In the genomic region with DNA sequence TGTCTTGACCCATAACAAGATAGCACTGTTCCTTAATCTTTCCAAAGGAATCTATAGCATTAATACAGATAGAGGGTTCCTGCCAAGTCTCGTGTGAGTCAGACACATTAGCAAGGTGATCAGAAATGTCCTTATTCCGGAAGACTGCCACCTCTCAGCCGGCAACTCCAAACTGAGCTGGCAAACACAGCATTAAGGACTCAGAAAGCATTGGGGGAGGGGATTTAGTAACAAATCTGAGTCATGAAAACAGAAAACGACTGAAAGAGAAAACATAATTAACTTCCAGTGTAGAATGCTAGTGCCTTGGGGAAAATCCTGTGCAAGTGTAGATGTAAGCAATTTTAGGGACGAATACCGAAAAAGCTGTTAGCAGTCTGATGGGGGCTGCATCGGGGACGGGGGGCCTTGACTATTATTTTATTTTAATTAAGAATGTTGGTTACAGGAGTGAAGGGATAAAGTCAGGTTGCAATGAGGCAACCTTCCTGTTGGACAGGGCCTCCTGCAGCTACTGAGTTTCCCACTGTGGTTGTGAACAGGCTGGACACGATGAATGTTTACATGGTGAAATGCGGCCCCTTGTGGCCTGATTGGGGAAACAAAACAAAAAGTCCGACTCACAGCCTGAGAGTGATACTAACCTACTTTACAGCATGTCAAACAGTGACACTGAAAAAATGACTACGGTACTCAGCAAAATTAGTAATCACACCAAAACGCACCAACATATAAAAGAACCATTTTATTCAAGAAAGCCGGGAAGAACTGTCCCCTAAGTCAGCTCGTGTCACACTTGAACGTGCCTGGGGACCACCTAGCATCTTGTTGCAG, we compare ENCODE assay signal across 8 cellular contexts. TPM values are rescaled to one million over a fixed set of nuclear protein-coding genes. Genes with fewer than 3 reads are reported as not detected.
DNase-seq lines count a peak whose midpoint lies in the region; ATAC-seq, FAIRE-seq and TF ChIP-seq lines count a peak whose summit lies in the region.

No MANE protein-coding gene starts in this region.

- CTCF ChIA-PET in activated naive CD4-positive, alpha-beta T cell treated with anti-CD3 and anti-CD28 coated beads for 36 hours (lab: Charles Lee), result interaction anchor here (0.6 to 2.5 kb wide), 9 partner anchors 21 to 1058 kb away, joined by 3 to 20 read pairs (median 5); no protein-coding TSS in a partner anchor

- no peaks in the 10 kb centered on the region for H3K36me3 ChIP-seq in ovary

- no peaks in the 10 kb centered on the region for H3K27me3 Mint-ChIP-seq in activated naive CD4-positive, alpha-beta T cell treated with anti-CD3 and anti-CD28 coated beads for 36 hours (ENCODE audit: low read depth)

- ATAC-seq in GM21717 (IDR thresholded peaks at IDR 0.05; ENCODE audit: unreplicated experiment), result no peak

- H3K9me3 Mint-ChIP-seq in activated naive CD4-positive, alpha-beta T cell treated with anti-CD3 and anti-CD28 coated beads for 36 hours, result no peaks in the 10 kb centered on the region

- DNase-seq in COLO668 (lab: John Stamatoyannopoulos, UW; ENCODE audit: unreplicated experiment) (peak; percentile 70), GM19239 (ENCODE audit: insufficient read length, low spot score) (peak; percentile 56), HTR-8/SVneo (ENCODE audit: insufficient read length, low spot score) (peak; percentile 81), NCI-H774 (lab: John Stamatoyannopoulos, UW) (peak; percentile 75), glomerular visceral epithelial cell (ENCODE audit: extremely low spot score) (peak; percentile 70), ovary (peak; percentile 58 to 80 (median 73))
- peak; percentile 63 for DNase-seq in activated naive CD4-positive, alpha-beta T cell treated with anti-CD3 and anti-CD28 coated beads for 36 hours

- no peaks in the 10 kb centered on the region for H3K4me1 Mint-ChIP-seq in activated naive CD4-positive, alpha-beta T cell treated with anti-CD3 and anti-CD28 coated beads for 36 hours (ENCODE audit: low read depth)

- FAIRE-seq in GM19239 (lab: Jason Lieb, UNC) (peak; percentile 69), HTR-8/SVneo (lab: Jason Lieb, UNC) (no peak)

- H3K4me3 Mint-ChIP-seq in activated naive CD4-positive, alpha-beta T cell treated with anti-CD3 and anti-CD28 coated beads for 36 hours, result no peak overlapping the region

- H3K36me3 Mint-ChIP-seq in activated naive CD4-positive, alpha-beta T cell treated with anti-CD3 and anti-CD28 coated beads for 36 hours (ENCODE audit: low read depth), result no peaks in the 10 kb centered on the region

- H3K27ac ChIP-seq in ovary, result no peak overlapping the region

- no peak for TF ChIP-seq EP300 in ovary (IDR thresholded peaks at IDR 0.05)

- intact Hi-C loops in activated naive CD4-positive, alpha-beta T cell treated with anti-CD3 and anti-CD28 coated beads for 36 hours (cut with micrococcal nuclease), result loop anchor here (1.0 to 10.0 kb wide), 2 partner anchors 263 to 392 kb away; no protein-coding TSS in a partner anchor
- intact Hi-C loops in ovary (cut with DNase I), result loop anchor here (5.0 to 10.0 kb wide), 5 partner anchors 391 to 471 kb away; no protein-coding TSS in a partner anchor

- no peaks in the 10 kb centered on the region for H3K4me1 ChIP-seq in ovary (ENCODE audit: insufficient read depth)

- no peaks in the 10 kb centered on the region for H3K9me3 ChIP-seq in ovary

- H3K27me3 ChIP-seq in ovary, result no peaks in the 10 kb centered on the region

- peak; percentile 28 to 77 (median 68) for TF ChIP-seq CTCF in ovary (IDR thresholded peaks at IDR 0.05)

- WGBS in ovary, 3 donors, result 28 to 34% (median 33%) methylated on average over 16 of the region's 16 CpGs

- no peak overlapping the region for H3K27ac Mint-ChIP-seq in activated naive CD4-positive, alpha-beta T cell treated with anti-CD3 and anti-CD28 coated beads for 36 hours

- no peak overlapping the region for H3K4me3 ChIP-seq in ovary

- no peak for TF ChIP-seq POLR2A in ovary (IDR thresholded peaks at IDR 0.05)

RNA-seq across cellular contexts. Expression of gene MIS18A, which starts 20.7 kb away (rescaled TPM):
- 10 to 100 TPM; 37.4 to 37.8 TPM for total RNA-seq in activated naive CD4-positive, alpha-beta T cell treated with anti-CD3 and anti-CD28 coated beads for 36 hours
- total RNA-seq in ovary, result 10 to 100 TPM in 3 of 7 donors, 1 to 10 TPM in 4; 4.5 to 13.2 (median 9.8) TPM
- 10 to 100 TPM in 1 of 2 donors, 1 to 10 TPM in 1; 7.4 to 11.0 TPM for polyA plus RNA-seq in ovary

RNA-seq across cellular contexts. Expression of gene MRAP, which starts 40.5 kb away (rescaled TPM):
- total RNA-seq in activated naive CD4-positive, alpha-beta T cell treated with anti-CD3 and anti-CD28 coated beads for 36 hours, result not detected
- total RNA-seq in ovary, result 1 to 10 TPM in 5 of 7 donors, under 1 TPM in 1, not detected in 1; 0.58 to 9.2 (median 2.3) TPM
- polyA plus RNA-seq in ovary, result 10 to 100 TPM in 1 of 2 donors, 1 to 10 TPM in 1; 1.9 to 67.5 TPM
